Comparison of ENCODE assay signal across 29 cellular contexts in the genomic region with DNA sequence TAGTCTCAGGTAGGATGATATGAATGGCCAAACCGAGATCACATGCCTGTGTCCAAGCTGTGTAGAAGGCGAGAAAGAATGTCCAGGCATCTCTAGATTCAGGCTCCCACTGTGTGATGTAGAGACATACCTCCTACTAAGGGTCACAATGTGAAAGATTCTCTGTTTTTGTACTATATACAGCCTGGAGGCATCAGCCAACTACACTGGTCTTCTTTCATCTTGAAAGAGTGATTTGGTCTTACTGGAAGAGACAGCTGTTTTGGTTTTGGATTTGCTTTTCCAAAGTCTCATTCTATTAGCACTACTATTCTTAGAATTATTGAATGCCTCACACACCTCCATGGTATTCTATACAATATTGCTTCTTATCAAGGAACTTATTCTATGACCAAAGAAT.
"Had no signal": no experiment of that assay in that cellular context is flagged by ENCODE, and none has a peak within 500 bp of the region (broad histone marks: within the 10 kb centered on the region; RNA-seq: fewer than 3 reads in every experiment).

No MANE protein-coding gene starts in this region.

- H3K27ac Mint-ChIP-seq: stimulated activated effector memory CD8-positive, alpha-beta T cell treated with anti-CD3 and anti-CD28 coated beads, Interleukin-12 subunit alpha, Interleukin-12 subunit beta, amount 100 ng/mL, for 72 hours; stimulated activated memory B cell treated with anti-CD40 and anti-IgM and Interleukin-4, amounts not matched to agents 10 μg/mL and 1 μg/mL and 100 μg/mL, for 72 hours; stimulated activated naive B cell treated with anti-CD40 and anti-IgM and Interleukin-4, amounts not matched to agents 10 μg/mL and 1 μg/mL and 100 μg/mL, for 72 hours; stimulated activated naive CD8-positive, alpha-beta T cell treated with anti-CD3 and anti-CD28 coated beads, Interleukin-15, amount 100 ng/mL, for 72 hours; stimulated activated naive CD8-positive, alpha-beta T cell treated with anti-CD3 and anti-CD28 coated beads, Interleukin-15, Interleukin-2, amounts not matched to agents 100 ng/mL and 50 ng/mL, for 24 hours; type B pancreatic cell had no signal

- H3K27me3 ChIP-seq: stomach, suprapubic skin, testis, thyroid gland, tibial artery, tibial nerve, transverse colon, upper lobe of left lung, upper lobe of right lung, uterus, vagina had no signal

- H3K4me1 Mint-ChIP-seq: stimulated activated effector memory CD8-positive, alpha-beta T cell treated with anti-CD3 and anti-CD28 coated beads, Interleukin-12 subunit alpha, Interleukin-12 subunit beta, amount 100 ng/mL, for 72 hours; stimulated activated memory B cell treated with anti-CD40 and anti-IgM and Interleukin-4, amounts not matched to agents 10 μg/mL and 1 μg/mL and 100 μg/mL, for 72 hours; stimulated activated naive B cell treated with anti-CD40 and anti-IgM and Interleukin-4, amounts not matched to agents 10 μg/mL and 1 μg/mL and 100 μg/mL, for 72 hours; stimulated activated naive CD8-positive, alpha-beta T cell treated with anti-CD3 and anti-CD28 coated beads, Interleukin-15, amount 100 ng/mL, for 72 hours had no signal

- H3K36me3 ChIP-seq: thoracic aorta, uterus had no signal

- H3K27ac ChIP-seq: stomach, suprapubic skin, testis, thoracic aorta, thyroid gland, tibial artery, tibial nerve, transverse colon, upper lobe of left lung, upper lobe of right lung, uterus, vagina had no signal

- FAIRE-seq: urothelium cell line had no signal

- H3K9me3 ChIP-seq: stomach, suprapubic skin, testis, thoracic aorta, thyroid gland, tibial artery, tibial nerve, transverse colon, upper lobe of left lung, upper lobe of right lung, uterus, vagina had no signal

- ATAC-seq: stimulated activated effector memory CD8-positive, alpha-beta T cell treated with anti-CD3 and anti-CD28 coated beads, Interleukin-12 subunit alpha, Interleukin-12 subunit beta, amount 100 ng/mL, for 72 hours; stimulated activated memory B cell treated with anti-CD40 and anti-IgM and Interleukin-4, amounts not matched to agents 10 μg/mL and 1 μg/mL and 100 μg/mL, for 72 hours; stimulated activated naive B cell treated with anti-CD40 and anti-IgM and Interleukin-4, amounts not matched to agents 10 μg/mL and 1 μg/mL and 100 μg/mL, for 72 hours; stimulated activated naive CD8-positive, alpha-beta T cell treated with anti-CD3 and anti-CD28 coated beads, Interleukin-15, amount 100 ng/mL, for 72 hours; stimulated activated naive CD8-positive, alpha-beta T cell treated with anti-CD3 and anti-CD28 coated beads, Interleukin-15, Interleukin-2, amounts not matched to agents 100 U/mL and 50 U/mL, for 24 hours; upper lobe of right lung had no signal

- H3K27me3 Mint-ChIP-seq: stimulated activated memory B cell treated with anti-CD40 and anti-IgM and Interleukin-4, amounts not matched to agents 10 μg/mL and 1 μg/mL and 100 μg/mL, for 72 hours; stimulated activated naive B cell treated with anti-CD40 and anti-IgM and Interleukin-4, amounts not matched to agents 10 μg/mL and 1 μg/mL and 100 μg/mL, for 72 hours; stimulated activated naive CD8-positive, alpha-beta T cell treated with anti-CD3 and anti-CD28 coated beads, Interleukin-15, amount 100 ng/mL, for 72 hours; stimulated activated naive CD8-positive, alpha-beta T cell treated with anti-CD3 and anti-CD28 coated beads, Interleukin-15, Interleukin-2, amounts not matched to agents 100 ng/mL and 50 ng/mL, for 24 hours; type B pancreatic cell had no signal

- H3K4me1 ChIP-seq: stomach, suprapubic skin, testis, thyroid gland, tibial artery, tibial nerve, transverse colon, upper lobe of left lung, upper lobe of right lung, uterus, vagina had no signal

- H3K9me3 Mint-ChIP-seq: type B pancreatic cell had no signal

- H3K4me3 Mint-ChIP-seq: stimulated activated effector memory CD8-positive, alpha-beta T cell treated with anti-CD3 and anti-CD28 coated beads, Interleukin-12 subunit alpha, Interleukin-12 subunit beta, amount 100 ng/mL, for 72 hours; stimulated activated memory B cell treated with anti-CD40 and anti-IgM and Interleukin-4, amounts not matched to agents 10 μg/mL and 1 μg/mL and 100 μg/mL, for 72 hours; stimulated activated naive B cell treated with anti-CD40 and anti-IgM and Interleukin-4, amounts not matched to agents 10 μg/mL and 1 μg/mL and 100 μg/mL, for 72 hours; stimulated activated naive CD8-positive, alpha-beta T cell treated with anti-CD3 and anti-CD28 coated beads, Interleukin-15, amount 100 ng/mL, for 72 hours; stimulated activated naive CD8-positive, alpha-beta T cell treated with anti-CD3 and anti-CD28 coated beads, Interleukin-15, Interleukin-2, amounts not matched to agents 100 ng/mL and 50 ng/mL, for 24 hours; type B pancreatic cell had no signal

- H3K4me3 ChIP-seq: stomach, suprapubic skin, testis, thoracic aorta, thyroid gland, tibial artery, tibial nerve, transverse colon, upper lobe of left lung, upper lobe of right lung, uterus, vagina had no signal

- DNase-seq: stimulated activated CD4-positive, alpha-beta T cell treated with anti-CD3 and anti-CD28 coated beads, Interleukin-2, amount 100 ng/mL, for 48 hours; stimulated activated CD4-positive, alpha-beta T cell treated with anti-CD3 and anti-CD28 coated beads, Interleukin-4, amount 100 ng/mL, for 1 hour; stimulated activated CD4-positive, alpha-beta T cell treated with anti-CD3 and anti-CD28 coated beads, Interleukin-4, amount 100 ng/mL, for 24 hours; stimulated activated CD4-positive, alpha-beta T cell treated with anti-CD3 and anti-CD28 coated beads, Interleukin-4, amount 100 ng/mL, for 4 hours; stimulated activated CD8-positive, alpha-beta memory T cell treated with anti-CD3 and anti-CD28 coated beads, Interleukin-4, amount 100 ng/mL, for 48 hours; stimulated activated naive B cell treated with anti-CD40 and anti-IgM and Interleukin-4, amounts not matched to agents 10 μg/mL and 1 μg/mL and 100 μg/mL, for 72 hours; stimulated activated naive CD4-positive, alpha-beta T cell; stimulated activated naive CD4-positive, alpha-beta T cell treated with Interleukin-2 at 50 U/mL for 16 hours; stimulated activated naive CD8-positive, alpha-beta T cell treated with anti-CD3 and anti-CD28 coated beads, Interleukin-15, amount 100 ng/mL, for 72 hours; stimulated activated naive CD8-positive, alpha-beta T cell treated with anti-CD3 and anti-CD28 coated beads, Interleukin-15, Interleukin-2, amounts not matched to agents 100 U/mL and 50 U/mL, for 24 hours; stomach; substantia nigra; testis; thyroid gland; tibial artery; transverse colon; trophoblast cell; upper lobe of left lung; upper lobe of right lung; uterus had no signal
